ENCODE assay signal across 14 cellular contexts in genomic region chr1:1954831-1955441, GRCh38. TPM values are rescaled to one million over a fixed set of nuclear protein-coding genes. Genes with fewer than 3 reads are reported as not detected.
DNase-seq lines count a peak whose midpoint lies in the region; ATAC-seq and TF ChIP-seq lines count a peak whose summit lies in the region.
"Had no signal": no experiment of that assay in that cellular context is flagged by ENCODE, and none has a peak within 500 bp of the region (broad histone marks: within the 10 kb centered on the region; RNA-seq: fewer than 3 reads in every experiment).

No MANE protein-coding gene starts in this region.

- H3K9me2 ChIP-seq in MM.1S (replicated peaks; ENCODE audit: insufficient read depth, low read length): no peaks in the 10 kb centered on the region

- H3K36me3 Mint-ChIP-seq in MCF 10A (ENCODE audit: insufficient read depth, unreplicated experiment): no peaks in the 10 kb centered on the region
- H3K36me3 Mint-ChIP-seq in type B pancreatic cell: no peaks in the 10 kb centered on the region

- H3K36me3 ChIP-seq in breast epithelium: no peaks in the 10 kb centered on the region
- H3K36me3 ChIP-seq in MM.1S (replicated peaks; ENCODE audit: insufficient read depth, low read length): no peaks in the 10 kb centered on the region
- H3K36me3 ChIP-seq: left lung had no signal

- no peak overlapping the region for H2AFZ ChIP-seq in MM.1S (ENCODE audit: low read length)

- H3K27me3 ChIP-seq in breast epithelium: peaks cover 0 to 18% of the 10 kb centered on the region in 2 donors
- peaks cover 95% of the 10 kb centered on the region for H3K27me3 ChIP-seq in MM.1S (replicated peaks; ENCODE audit: insufficient read depth, low read length)

- no peak for TF ChIP-seq CTCF in MCF 10A (IDR thresholded peaks at IDR 0.05; ENCODE audit: unreplicated experiment)
- no peak for TF ChIP-seq CTCF in breast epithelium (IDR thresholded peaks at IDR 0.05)
- TF ChIP-seq CTCF in MM.1S (IDR thresholded peaks at IDR 0.05; ENCODE audit: low read length): peak; percentile 20; the same call in 1 of the 2 replicates
- peak; percentile 18 for TF ChIP-seq CTCF in choroid plexus epithelial cell (conservative IDR thresholded peaks at IDR 0.05; ENCODE audit: low read depth, low read length)
- peak; percentile 56 for TF ChIP-seq CTCF in type B pancreatic cell (conservative IDR thresholded peaks at IDR 0.05)

- H3K4me1 ChIP-seq in breast epithelium (peaks cover 0 to 5% of the 10 kb centered on the region in 2 donors), MM.1S (ENCODE audit: low read length) (no peaks in the 10 kb centered on the region)

- TF ChIP-seq POLR2A in breast epithelium (IDR thresholded peaks at IDR 0.05): no peak

- BruUV-seq in MCF 10A (replicated peaks; lab: Mats Ljungman, UMichigan): no TSS peak

- H3K27ac ChIP-seq in breast epithelium (no peak overlapping the region), MM.1S (ENCODE audit: low read length) (no peak overlapping the region)
- H3K27ac ChIP-seq: left lung had no signal

- H3F3A ChIP-seq in MM.1S (ENCODE audit: insufficient read depth, low read length): no peaks in the 10 kb centered on the region

- no peaks in the 10 kb centered on the region for H3K4me1 Mint-ChIP-seq in MCF 10A (ENCODE audit: insufficient read depth, unreplicated experiment)
- H3K4me1 Mint-ChIP-seq in type B pancreatic cell (ENCODE audit: unreplicated experiment): no peaks in the 10 kb centered on the region
- H3K4me1 Mint-ChIP-seq: CD8-positive, alpha-beta memory T cell had no signal

- no peaks in the 10 kb centered on the region for H3K9me3 ChIP-seq in breast epithelium
- H3K9me3 ChIP-seq in MM.1S (replicated peaks; ENCODE audit: insufficient read depth, low read length): no peaks in the 10 kb centered on the region

- no peak for ATAC-seq in GM18858 (IDR thresholded peaks at IDR 0.05; ENCODE audit: unreplicated experiment)
- ATAC-seq: left lung had no signal

- intact Hi-C loops in MCF 10A (cut with micrococcal nuclease) (no loop called here), breast epithelium (cut with DNase I; ENCODE audit: low total_unique reads) (no loop called here)

- peak; percentile 14 for DNase-seq in MCF 10A (ENCODE audit: unreplicated experiment)
- DNase-seq in breast epithelium (ENCODE audit: low spot score in 2 of 2): no peak
- DNase-seq in MM.1S: no peak
- DNase-seq in choroid plexus epithelial cell (ENCODE audit: low read depth): no peak
- no peak for DNase-seq in type B pancreatic cell (ENCODE audit: extremely low spot score, unreplicated experiment)
- no peak for DNase-seq in GM03348 (ENCODE audit: low spot score)
- no peak for DNase-seq in ACHN
- DNase-seq: CD8-positive, alpha-beta memory T cell; NCI-H187 treated with DMSO at 0.1 percent for 48 hours had no signal

- POLR2A ChIA-PET in MCF 10A (lab: Yijun Ruan, JAX): no interaction called here

- no peaks in the 10 kb centered on the region for H4K20me1 ChIP-seq in MM.1S (ENCODE audit: insufficient read depth, low read length)

- H3K27me3 Mint-ChIP-seq in MCF 10A (ENCODE audit: insufficient read depth, unreplicated experiment) (peaks cover 12% of the 10 kb centered on the region), type B pancreatic cell (peaks cover 12% of the 10 kb centered on the region)

- CTCF ChIA-PET in MCF 10A (lab: Yijun Ruan, JAX): interaction anchor here (0.6 to 9.7 kb wide), 4 partner anchors 8 to 286 kb away, joined by 3 to 129 read pairs (median 4); no protein-coding TSS in a partner anchor

- in situ Hi-C loops in ACHN (cut with HindIII; ENCODE audit: low pct_ligation_motif_present, low pct_unique_long_range_greater_than_20kb, low sequenced_read_pairs): no loop called here

- no peak overlapping the region for H3K9ac ChIP-seq in MM.1S (ENCODE audit: low read length)

- H3K4me3 Mint-ChIP-seq in MCF 10A (ENCODE audit: unreplicated experiment) (no peak overlapping the region), type B pancreatic cell (no peak overlapping the region)
- H3K4me3 Mint-ChIP-seq: activated T-helper 1 cell treated with anti-CD3 and anti-CD28 coated beads, Interleukin-12 subunit alpha, Interleukin-12 subunit beta, Interleukin-2, Interleukin-4 antibody, amounts not matched to agents 30 ng/mL and 10 ng/mL and 1 ng/mL, durations not matched to agents 14 hours and 24 hours and 36 hours; T-helper 2 cell treated with Interferon-gamma antibody and Interleukin-4, amounts not matched to agents 5 μg/mL and 100 μg/mL, for 36 hours had no signal

- no peaks in the 10 kb centered on the region for H3K79me2 ChIP-seq in MM.1S (ENCODE audit: low read length)

- H3K4me2 ChIP-seq in MM.1S (ENCODE audit: low read depth, low read length): no peak overlapping the region

- H3K9me3 Mint-ChIP-seq in MCF 10A (ENCODE audit: unreplicated experiment) (no peaks in the 10 kb centered on the region), type B pancreatic cell (no peaks in the 10 kb centered on the region)

- H3K27ac Mint-ChIP-seq in MCF 10A (ENCODE audit: low read depth, unreplicated experiment): no peak overlapping the region
- no peak overlapping the region for H3K27ac Mint-ChIP-seq in type B pancreatic cell
- H3K27ac Mint-ChIP-seq: activated T-helper 1 cell treated with anti-CD3 and anti-CD28 coated beads, Interleukin-12 subunit alpha, Interleukin-12 subunit beta, Interleukin-2, Interleukin-4 antibody, amounts not matched to agents 30 ng/mL and 10 ng/mL and 1 ng/mL, durations not matched to agents 14 hours and 24 hours and 36 hours; T-helper 2 cell treated with Interferon-gamma antibody and Interleukin-4, amounts not matched to agents 5 μg/mL and 100 μg/mL, for 36 hours had no signal

- H3K4me3 ChIP-seq in breast epithelium (no peak overlapping the region), MM.1S (ENCODE audit: low read length) (no peak overlapping the region), choroid plexus epithelial cell (ENCODE audit: low read depth, low read length) (no peak overlapping the region)
- H3K4me3 ChIP-seq: left lung had no signal

RNA-seq across cellular contexts. Expression of gene TMEM52, which starts 35.9 kb away (rescaled TPM):
- total RNA-seq in MCF 10A (2022) (0.91 and 1.2 TPM in 2 replicates), breast epithelium (1 to 10 TPM in 2 of 3 donors, not detected in 1; 1.6 to 2.9 TPM), type B pancreatic cell (ENCODE audit: low replicate concordance) (1.8 and 3.9 TPM in 2 replicates)

RNA-seq across cellular contexts. Expression of gene CALML6, which starts 39.9 kb away (rescaled TPM):
- total RNA-seq in MCF 10A (2022): 1.7 and 2.8 TPM in 2 replicates
- total RNA-seq in breast epithelium: 1 to 10 TPM in 1 of 3 donors, under 1 TPM in 1, not detected in 1; 0.33 to 1.2 TPM
- 0.36 and 0.65 TPM in 2 replicates for total RNA-seq in type B pancreatic cell (ENCODE audit: low replicate concordance)
- total RNA-seq: frontal cortex had no signal

RNA-seq across cellular contexts. Expression of gene CFAP74, which starts 48.6 kb away (rescaled TPM):
- not detected in 2 replicates for total RNA-seq in MCF 10A (2022)
- total RNA-seq in breast epithelium: under 1 TPM in 2 of 3 donors, not detected in 1; 0.29 to 0.98 TPM
- total RNA-seq in type B pancreatic cell (ENCODE audit: low replicate concordance): 0.76 and 1.5 TPM in 2 replicates
- total RNA-seq: activated T-helper 1 cell treated with anti-CD3 and anti-CD28 coated beads, Interleukin-12 subunit alpha, Interleukin-12 subunit beta, Interleukin-2, Interleukin-4 antibody, amounts not matched to agents 30 ng/mL and 10 ng/mL and 1 ng/mL, durations not matched to agents 14 hours and 24 hours and 36 hours; CD8-positive, alpha-beta memory T cell had no signal

Comparison
In these comparisons a context has a peak if more than half of its experiments do, and no peak if none do; other contexts are left out.
1. CTCF ChIP-seq: peak in MM.1S (single experiment), choroid plexus epithelial cell (single experiment) and type B pancreatic cell (single experiment); none in MCF 10A (single experiment) and breast epithelium (0 of 3).